ENCODE assay signal across 8 cellular contexts in genomic region chr20:62065669-62066338, GRCh38. TPM values are rescaled to one million over a fixed set of nuclear protein-coding genes. Genes with fewer than 3 reads are reported as not detected.
DNase-seq lines count a peak whose midpoint lies in the region; ATAC-seq and TF ChIP-seq lines count a peak whose summit lies in the region.

TSS of gene TAF4 (minus strand) at chr20:62065881. CDS start at chr20:62065810, 71 bp downstream.

- TF ChIP-seq CTCF in GM23338 (conservative IDR thresholded peaks at IDR 0.05; ENCODE audit: low read depth in 2 of 2) (no peak), LNCaP clone FGC (IDR thresholded peaks at IDR 0.05; ENCODE audit: control insufficient read depth, extremely low read depth, insufficient read depth) (no peak), SK-N-SH (IDR thresholded peaks at IDR 0.05) (no peak), omental fat pad (IDR thresholded peaks at IDR 0.05) (no peak)

- no peaks in the 10 kb centered on the region for H3K27me3 ChIP-seq in GM23338 (ENCODE audit: insufficient read depth)
- H3K27me3 ChIP-seq in SK-N-SH (ENCODE audit: insufficient read depth): no peaks in the 10 kb centered on the region

- TF ChIP-seq EP300 in SK-N-SH (IDR thresholded peaks at IDR 0.05; ENCODE audit: borderline replicate concordance in 1 of 2, low read depth in 1 of 2, low read length in 1 of 2): peak in 1 of 2 experiments; percentile 15; a peak in 1 of 4 replicates

- peak within 1 kb of the TSS; percentile 98 for H3K27ac ChIP-seq in GM23338 (ENCODE audit: low read depth)
- peak within 1 kb of the TSS; percentile 58 to 88; a peak in 3 of 4 replicates for H3K27ac ChIP-seq in SK-N-SH (ENCODE audit: low read depth in 2 of 2, low read length in 1 of 2)
- peak within 1 kb of the TSS; percentile 10 for H3K27ac ChIP-seq in temporal lobe (ENCODE audit: low read depth, low read length)

- H3K4me2 ChIP-seq in GM23338 (peak within 1 kb of the TSS; percentile 89), SK-N-SH (peak within 1 kb of the TSS; percentile 94)

- peak within 1 kb of the TSS; percentile 96 for H3K27ac Mint-ChIP-seq in GM23338
- peak within 1 kb of the TSS; percentile 93 for H3K27ac Mint-ChIP-seq in activated naive CD4-positive, alpha-beta T cell treated with anti-CD3 and anti-CD28 coated beads, Interleukin-2, amount 10 ng/mL, durations not matched to agents 7 days and 5 days

- peak within 1 kb of the TSS; percentile 78; the same call in 1 of the 2 replicates for H3K9ac ChIP-seq in SK-N-SH

- 0% methylated on average over 5 of the region's 117 CpGs for WGBS in SK-N-SH (ENCODE audit: low lambda C conversion rate)

- peaks cover 45% of the 10 kb centered on the region for H3K79me2 ChIP-seq in GM23338 (replicated peaks; ENCODE audit: insufficient read depth)
- H3K79me2 ChIP-seq in SK-N-SH (ENCODE audit: insufficient read depth): peaks cover 36% of the 10 kb centered on the region

- peak within 1 kb of the TSS; percentile 87 for H3K4me3 Mint-ChIP-seq in GM23338
- peak within 1 kb of the TSS; percentile 83 for H3K4me3 Mint-ChIP-seq in activated naive CD4-positive, alpha-beta T cell treated with anti-CD3 and anti-CD28 coated beads, Interleukin-2, amount 10 ng/mL, durations not matched to agents 7 days and 5 days

- H3K9me2 ChIP-seq in GM23338 (ENCODE audit: insufficient read depth) (no peaks in the 10 kb centered on the region), SK-N-SH (no peaks in the 10 kb centered on the region)

- no peak for TF ChIP-seq RAD21 in SK-N-SH (IDR thresholded peaks at IDR 0.05; ENCODE audit: low read length)

- H3F3A ChIP-seq in GM23338 (replicated peaks; ENCODE audit: low read depth) (peaks cover 5% of the 10 kb centered on the region; the same call in 1 of the 2 replicates), SK-N-SH (replicated peaks; ENCODE audit: insufficient read depth) (peaks cover 6% of the 10 kb centered on the region)

- no peaks in the 10 kb centered on the region for H3K36me3 ChIP-seq in GM23338 (ENCODE audit: insufficient read depth)
- H3K36me3 ChIP-seq in SK-N-SH (replicated peaks in 1 of 2; ENCODE audit: control insufficient read depth in 1 of 2, insufficient read depth in 2 of 2, low read length in 1 of 2): peaks cover 0 to 3% of the 10 kb centered on the region in 2 experiments

- peaks cover 35% of the 10 kb centered on the region for H3K4me1 Mint-ChIP-seq in GM23338
- H3K4me1 Mint-ChIP-seq in activated naive CD4-positive, alpha-beta T cell treated with anti-CD3 and anti-CD28 coated beads, Interleukin-2, amount 10 ng/mL, durations not matched to agents 7 days and 5 days: peaks cover 46% of the 10 kb centered on the region

- peak within 1 kb of the TSS; percentile 39; the same call in 1 of the 2 replicates for H2AFZ ChIP-seq in GM23338
- peak within 1 kb of the TSS; percentile 98 for H2AFZ ChIP-seq in SK-N-SH (ENCODE audit: low read depth)

- DNase-seq in EL (peak; percentile 79), GM23338 (ENCODE audit: low spot score) (peak; percentile 80), LNCaP clone FGC (ENCODE audit: low read depth) (no peak), SK-N-SH (peak; percentile 100), glomerular endothelial cell (ENCODE audit: extremely low read depth, low read depth, low spot score) (no peak), omental fat pad (ENCODE audit: low spot score) (no peak)
- peak; percentile 80 for DNase-seq in activated naive CD4-positive, alpha-beta T cell treated with anti-CD3 and anti-CD28 coated beads, Interleukin-2, amount 10 ng/mL, durations not matched to agents 7 days and 5 days

- peaks cover 16% of the 10 kb centered on the region for H3K36me3 Mint-ChIP-seq in GM23338 (ENCODE audit: low read depth)
- peaks cover 19% of the 10 kb centered on the region for H3K36me3 Mint-ChIP-seq in activated naive CD4-positive, alpha-beta T cell treated with anti-CD3 and anti-CD28 coated beads, Interleukin-2, amount 10 ng/mL, durations not matched to agents 7 days and 5 days

- peaks cover 16% of the 10 kb centered on the region for H3K27me3 Mint-ChIP-seq in GM23338 (ENCODE audit: insufficient read depth, low read depth, poor library complexity)
- H3K27me3 Mint-ChIP-seq in activated naive CD4-positive, alpha-beta T cell treated with anti-CD3 and anti-CD28 coated beads, Interleukin-2, amount 10 ng/mL, durations not matched to agents 7 days and 5 days: peaks cover 18% of the 10 kb centered on the region

- H4K20me1 ChIP-seq in GM23338 (replicated peaks; ENCODE audit: insufficient read depth) (peaks cover 30% of the 10 kb centered on the region), SK-N-SH (ENCODE audit: insufficient read depth) (peaks cover 37% of the 10 kb centered on the region)

- no peaks in the 10 kb centered on the region for H3K9me3 ChIP-seq in SK-N-SH

- H3K4me1 ChIP-seq in GM23338 (ENCODE audit: insufficient read depth): peaks cover 27% of the 10 kb centered on the region
- H3K4me1 ChIP-seq in SK-N-SH (ENCODE audit: control insufficient read depth in 1 of 2, insufficient read depth in 2 of 2, low read depth in 1 of 2, low read length in 1 of 2): peaks cover 20 to 30% of the 10 kb centered on the region in 2 experiments; a peak in 3 of 4 replicates

- CTCF ChIA-PET in SK-N-SH (lab: Yijun Ruan, JAX): interaction anchor here (0.7 to 2.0 kb wide), 8 partner anchors 15 to 78 kb away, joined by 3 to 17 read pairs (median 4); no protein-coding TSS in a partner anchor
- CTCF ChIA-PET in activated naive CD4-positive, alpha-beta T cell treated with anti-CD3 and anti-CD28 coated beads, Interleukin-2, amount 10 ng/mL, durations not matched to agents 7 days and 5 days (lab: Charles Lee): interaction anchor here (1.6 kb wide), 1 partner anchor 53 kb away, joined by 3 read pairs; no protein-coding TSS in a partner anchor

- ATAC-seq in GM23338: no peak; the same call in 2 of the 3 replicates
- peak; percentile 81 for ATAC-seq in omental fat pad (ENCODE audit: low FRiP score)

- peaks cover 11% of the 10 kb centered on the region for H3K9me3 Mint-ChIP-seq in GM23338
- H3K9me3 Mint-ChIP-seq in activated naive CD4-positive, alpha-beta T cell treated with anti-CD3 and anti-CD28 coated beads, Interleukin-2, amount 10 ng/mL, durations not matched to agents 7 days and 5 days: no peaks in the 10 kb centered on the region

- POLR2A ChIA-PET in SK-N-SH (lab: Yijun Ruan, JAX): interaction anchor here (1.1 to 2.8 kb wide), 7 partner anchors 24 to 185 kb away, joined by 3 to 41 read pairs (median 8); partner anchors contain the start of genes LSM14B, PSMA7 and SS18L1

- H3K4me3 ChIP-seq in GM23338 (peak within 1 kb of the TSS; percentile 74), LNCaP clone FGC (ENCODE audit: low read depth, low read length) (peak within 1 kb of the TSS; percentile 55), SK-N-SH (ENCODE audit: low read depth in 2 of 2, low read length in 1 of 2) (peak within 1 kb of the TSS; percentile 70 to 77)

TF ChIP-seq in GM23338, 12 proteins besides CTCF, POLR2A, EP300 and RAD21:
- TF ChIP-seq POLR2AphosphoS5 (IDR thresholded peaks at IDR 0.05; ENCODE audit: low read depth): peak; percentile 79
- TF ChIP-seq ZNF331 (CRISPR knock-in tag; IDR thresholded peaks at IDR 0.05; ENCODE audit: low read depth): no peak

TF ChIP-seq in SK-N-SH, 30 proteins besides CTCF, POLR2A, EP300 and RAD21 (continues in another document):
- TF ChIP-seq MEF2A (IDR thresholded peaks at IDR 0.05; ENCODE audit: borderline replicate concordance, low read depth): no peak
- peak; percentile 71 for TF ChIP-seq TAF1 (IDR thresholded peaks at IDR 0.05; ENCODE audit: borderline replicate concordance, low read depth, low read length)
- TF ChIP-seq, protein P1, sequence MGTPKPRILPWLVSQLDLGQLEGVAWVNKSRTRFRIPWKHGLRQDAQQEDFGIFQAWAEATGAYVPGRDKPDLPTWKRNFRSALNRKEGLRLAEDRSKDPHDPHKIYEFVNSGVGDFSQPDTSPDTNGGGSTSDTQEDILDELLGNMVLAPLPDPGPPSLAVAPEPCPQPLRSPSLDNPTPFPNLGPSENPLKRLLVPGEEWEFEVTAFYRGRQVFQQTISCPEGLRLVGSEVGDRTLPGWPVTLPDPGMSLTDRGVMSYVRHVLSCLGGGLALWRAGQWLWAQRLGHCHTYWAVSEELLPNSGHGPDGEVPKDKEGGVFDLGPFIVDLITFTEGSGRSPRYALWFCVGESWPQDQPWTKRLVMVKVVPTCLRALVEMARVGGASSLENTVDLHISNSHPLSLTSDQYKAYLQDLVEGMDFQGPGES (IDR thresholded peaks at IDR 0.05; ENCODE audit: low read depth, low read length): no peak
- no peak for TF ChIP-seq USF1 (IDR thresholded peaks at IDR 0.05; ENCODE audit: borderline replicate concordance, low read depth)
- TF ChIP-seq CHD2 (IDR thresholded peaks at IDR 0.05; ENCODE audit: low read length, partially characterized antibody): no peak
- peak; percentile 68 for TF ChIP-seq NRF1 (IDR thresholded peaks at IDR 0.05; ENCODE audit: low read depth, low read length)
- no peak for TF ChIP-seq MAX (IDR thresholded peaks at IDR 0.05; ENCODE audit: low read depth)
- TF ChIP-seq SMC3 (IDR thresholded peaks at IDR 0.05; ENCODE audit: low read depth, low read length): no peak
- peak; percentile 87 for TF ChIP-seq YY1 (IDR thresholded peaks at IDR 0.05; ENCODE audit: low read depth)
- no peak for TF ChIP-seq MXI1 (IDR thresholded peaks at IDR 0.05; ENCODE audit: low read depth, low read length)
- no peak for TF ChIP-seq RFX5 (IDR thresholded peaks at IDR 0.05; ENCODE audit: low read length)
- TF ChIP-seq GABPA (IDR thresholded peaks at IDR 0.05; ENCODE audit: low read depth): no peak
- no peak for TF ChIP-seq TCF12 (IDR thresholded peaks at IDR 0.05)
- no peak for TF ChIP-seq SIN3A (IDR thresholded peaks at IDR 0.05; ENCODE audit: borderline replicate concordance, low read depth, low read length)

RNA-seq across cellular contexts. Expression of gene TAF4, which starts in this region (rescaled TPM):
- total RNA-seq in GM23338 (2014; rRNA removed; shearing (Covaris generic)): 33.9 and 60.0 TPM in 2 replicates
- 7.2 and 7.8 TPM in 2 replicates for polyA plus RNA-seq in GM23338 (2016; fragmentation: Nextera tagmentation; extraction: Ambion mirVana)
- 2.9 and 4.8 TPM in 2 replicates for polyA plus RNA-seq in SK-N-SH (2012; rRNA removed)
- 6.3 and 6.6 TPM in 2 replicates for polyA plus RNA-seq in SK-N-SH (2012; cell fraction: cytosol; rRNA removed)
- 17.4 and 27.1 TPM in 2 replicates for polyA plus RNA-seq in SK-N-SH (2012; cell fraction: nucleus; rRNA removed)
- 13.3 and 21.2 TPM in 2 replicates for total RNA-seq in glomerular endothelial cell
- 10 to 100 TPM in 2 of 4 donors, 1 to 10 TPM in 2; 7.1 to 15.9 (median 11.9) TPM for total RNA-seq in omental fat pad
- 8.9 TPM for total RNA-seq in temporal lobe

Comparison
In these comparisons a context has a peak if more than half of its experiments do, and no peak if none do; other contexts are left out.
1. DNase-seq: peak in EL (single experiment), GM23338 (single experiment), SK-N-SH (single experiment) and activated naive CD4-positive, alpha-beta T cell treated with anti-CD3 and anti-CD28 coated beads, Interleukin-2, amount 10 ng/mL, durations not matched to agents 7 days and 5 days (single experiment); none in LNCaP clone FGC (single experiment), glomerular endothelial cell (single experiment) and omental fat pad (single experiment).
2. H3K27ac ChIP-seq: peak in every context shown above with its lines; median percentile 98 in GM23338; 73 in SK-N-SH; 10 in temporal lobe.
3. Peak in every context shown above with its lines, with median percentiles within 50 percentile points of each other: H3K4me3 ChIP-seq.